In genomic region chr3:49007068-49007770, GRCh38 we compare ENCODE assay signal across 8 cellular contexts. TPM values are rescaled to one million over a fixed set of nuclear protein-coding genes. Genes with fewer than 3 reads are reported as not detected.
DNase-seq lines count a peak whose midpoint lies in the region; ATAC-seq and TF ChIP-seq lines count a peak whose summit lies in the region.

A gene with protein sequence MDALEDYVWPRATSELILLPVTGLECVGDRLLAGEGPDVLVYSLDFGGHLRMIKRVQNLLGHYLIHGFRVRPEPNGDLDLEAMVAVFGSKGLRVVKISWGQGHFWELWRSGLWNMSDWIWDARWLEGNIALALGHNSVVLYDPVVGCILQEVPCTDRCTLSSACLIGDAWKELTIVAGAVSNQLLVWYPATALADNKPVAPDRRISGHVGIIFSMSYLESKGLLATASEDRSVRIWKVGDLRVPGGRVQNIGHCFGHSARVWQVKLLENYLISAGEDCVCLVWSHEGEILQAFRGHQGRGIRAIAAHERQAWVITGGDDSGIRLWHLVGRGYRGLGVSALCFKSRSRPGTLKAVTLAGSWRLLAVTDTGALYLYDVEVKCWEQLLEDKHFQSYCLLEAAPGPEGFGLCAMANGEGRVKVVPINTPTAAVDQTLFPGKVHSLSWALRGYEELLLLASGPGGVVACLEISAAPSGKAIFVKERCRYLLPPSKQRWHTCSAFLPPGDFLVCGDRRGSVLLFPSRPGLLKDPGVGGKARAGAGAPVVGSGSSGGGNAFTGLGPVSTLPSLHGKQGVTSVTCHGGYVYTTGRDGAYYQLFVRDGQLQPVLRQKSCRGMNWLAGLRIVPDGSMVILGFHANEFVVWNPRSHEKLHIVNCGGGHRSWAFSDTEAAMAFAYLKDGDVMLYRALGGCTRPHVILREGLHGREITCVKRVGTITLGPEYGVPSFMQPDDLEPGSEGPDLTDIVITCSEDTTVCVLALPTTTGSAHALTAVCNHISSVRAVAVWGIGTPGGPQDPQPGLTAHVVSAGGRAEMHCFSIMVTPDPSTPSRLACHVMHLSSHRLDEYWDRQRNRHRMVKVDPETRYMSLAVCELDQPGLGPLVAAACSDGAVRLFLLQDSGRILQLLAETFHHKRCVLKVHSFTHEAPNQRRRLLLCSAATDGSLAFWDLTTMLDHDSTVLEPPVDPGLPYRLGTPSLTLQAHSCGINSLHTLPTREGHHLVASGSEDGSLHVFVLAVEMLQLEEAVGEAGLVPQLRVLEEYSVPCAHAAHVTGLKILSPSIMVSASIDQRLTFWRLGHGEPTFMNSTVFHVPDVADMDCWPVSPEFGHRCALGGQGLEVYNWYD (plus strand): TSS chr3:49007391. CDS start chr3:49007432, 41 bp downstream.

- H3K27ac Mint-ChIP-seq in CD4-positive, alpha-beta T cell, result peak within 1 kb of the TSS; percentile 97

- no peaks in the 10 kb centered on the region for H3K27me3 ChIP-seq in CD4-positive, alpha-beta T cell (ENCODE audit: control insufficient read depth, insufficient read depth, low read length)
- H3K27me3 ChIP-seq in dorsolateral prefrontal cortex, result no peaks in the 10 kb centered on the region
- H3K27me3 ChIP-seq in liver (ENCODE audit: control insufficient read depth in 4 of 4, insufficient read depth in 4 of 4, low read length in 3 of 4), result no peaks in the 10 kb centered on the region

- H3K9me3 ChIP-seq in CD4-positive, alpha-beta T cell (ENCODE audit: control insufficient read depth, low read length), result no peaks in the 10 kb centered on the region
- H3K9me3 ChIP-seq in liver (ENCODE audit: control insufficient read depth in 4 of 4, low read length in 3 of 4), result no peaks in the 10 kb centered on the region

- peak; percentile 19 for TF ChIP-seq CTCF in CD4-positive, alpha-beta T cell (IDR thresholded peaks at IDR 0.05)
- TF ChIP-seq CTCF in dorsolateral prefrontal cortex (IDR thresholded peaks at IDR 0.05 in 54 of 56, conservative IDR thresholded peaks at IDR 0.05 in 2 of 56; ENCODE audit: low read depth in 1 of 56, partially characterized antibody in 56 of 56) (peak in 55 of 56 donors; percentile 33 to 84 (median 61)), liver (IDR thresholded peaks at IDR 0.05; ENCODE audit: low read depth, low read length, missing input control) (peak; percentile 31)

- intact Hi-C loops in CD4-positive, alpha-beta T cell (cut with DNase I, micrococcal nuclease), result loop anchor here (1.0 to 5.0 kb wide), 8 partner anchors 11 to 1495 kb away; partner anchors contain the start of genes DALRD3 (in 1 of the 2), ELP6 (in 1 of the 2), IMPDH2 (in 1 of the 2) and NME6 (in 1 of the 2)
- intact Hi-C loops in dorsolateral prefrontal cortex (cut with DNase I), result loop anchor here (1.0 to 2.0 kb wide), 2 partner anchors 16 to 17 kb away; partner anchors contain the start of gene P4HTM (in 2 of the 2)

- H3K4me3 Mint-ChIP-seq in CD4-positive, alpha-beta T cell, result peak within 1 kb of the TSS; percentile 99

- WGBS in liver, result under 1% methylated on average over 65 of the region's 65 CpGs

- H3K4me3 ChIP-seq in dorsolateral prefrontal cortex, result peak within 1 kb of the TSS; percentile 57 to 95 (median 80)
- peak within 1 kb of the TSS; percentile 64 to 86 (median 69) for H3K4me3 ChIP-seq in liver (ENCODE audit: low read depth in 1 of 3, low read length in 3 of 3)

- peak; percentile 93 to 97 (median 96) for DNase-seq in CD4-positive, alpha-beta T cell
- DNase-seq in NCI-H774 (lab: John Stamatoyannopoulos, UW) (peak; percentile 88), dorsolateral prefrontal cortex (peak; percentile 91 to 98 (median 96))
- peak; percentile 97 to 98 for DNase-seq in activated CD4-positive, alpha-beta T cell treated with anti-CD3 and anti-CD28 coated beads, Interleukin-2, amount 50 U/mL, for 48 hours
- peak; percentile 98 for DNase-seq in stimulated activated CD4-positive, alpha-beta T cell treated with anti-CD3 and anti-CD28 coated beads, Interleukin-4, amount 100 ng/mL, for 24 hours

- peaks cover 23% of the 10 kb centered on the region for H3K36me3 Mint-ChIP-seq in CD4-positive, alpha-beta T cell (ENCODE audit: low read depth)

- peaks cover 27% of the 10 kb centered on the region for H3K4me1 Mint-ChIP-seq in CD4-positive, alpha-beta T cell (ENCODE audit: low read depth)

- CTCF ChIA-PET in CD4-positive, alpha-beta T cell (lab: Charles Lee), result interaction anchor here (0.7 to 5.2 kb wide), 8 partner anchors 9 to 89 kb away, joined by 3 to 100 read pairs (median 10); partner anchors contain the start of genes ARIH2, IMPDH2, NDUFAF3 and P4HTM

- no peaks in the 10 kb centered on the region for H3K27me3 Mint-ChIP-seq in CD4-positive, alpha-beta T cell

- ATAC-seq in CD4-positive, alpha-beta T cell (ENCODE audit: poor library complexity), result peak; percentile 86
- ATAC-seq in GM19397 (IDR thresholded peaks at IDR 0.05; ENCODE audit: unreplicated experiment) (peak; percentile 87), HG03571 (IDR thresholded peaks at IDR 0.05; ENCODE audit: unreplicated experiment) (peak; percentile 81)

- POLR2A ChIA-PET in CD4-positive, alpha-beta T cell (lab: Charles Lee), result interaction anchor here (0.5 to 8.0 kb wide), 27 partner anchors 9 to 738 kb away, joined by 3 to 331 read pairs (median 4); partner anchors contain the start of genes ARIH2, CCDC71, DAG1 and DALRD3

- no peaks in the 10 kb centered on the region for H3K9me3 Mint-ChIP-seq in CD4-positive, alpha-beta T cell

- peaks cover 0 to 9% (median under 1%) of the 10 kb centered on the region in 4 donors for H3K36me3 ChIP-seq in liver (ENCODE audit: control insufficient read depth in 4 of 4, insufficient read depth in 3 of 4, low read depth in 1 of 4, low read length in 3 of 4)

- peak within 1 kb of the TSS; percentile 89 for H3K27ac ChIP-seq in CD4-positive, alpha-beta T cell (ENCODE audit: low read depth, low read length)
- peak within 1 kb of the TSS; percentile 68 to 98 (median 93) for H3K27ac ChIP-seq in dorsolateral prefrontal cortex
- peak within 1 kb of the TSS; percentile 80 to 98 for H3K27ac ChIP-seq in liver (ENCODE audit: low read depth in 1 of 2, low read length in 2 of 2)

- TF ChIP-seq RAD21 in liver (IDR thresholded peaks at IDR 0.05), result no peak

- peaks cover 6 to 31% (median 20%) of the 10 kb centered on the region in 4 donors for H3K4me1 ChIP-seq in liver (ENCODE audit: control insufficient read depth in 4 of 4, insufficient read depth in 4 of 4, low read length in 3 of 4)

- H3K9ac ChIP-seq in liver (ENCODE audit: low read depth in 1 of 2, low read length in 2 of 2), result peak within 1 kb of the TSS; percentile 66 to 81

TF ChIP-seq in liver, 16 proteins besides CTCF, POLR2A, EP300 and RAD21 (continues in another document):
- TF ChIP-seq, protein P1, sequence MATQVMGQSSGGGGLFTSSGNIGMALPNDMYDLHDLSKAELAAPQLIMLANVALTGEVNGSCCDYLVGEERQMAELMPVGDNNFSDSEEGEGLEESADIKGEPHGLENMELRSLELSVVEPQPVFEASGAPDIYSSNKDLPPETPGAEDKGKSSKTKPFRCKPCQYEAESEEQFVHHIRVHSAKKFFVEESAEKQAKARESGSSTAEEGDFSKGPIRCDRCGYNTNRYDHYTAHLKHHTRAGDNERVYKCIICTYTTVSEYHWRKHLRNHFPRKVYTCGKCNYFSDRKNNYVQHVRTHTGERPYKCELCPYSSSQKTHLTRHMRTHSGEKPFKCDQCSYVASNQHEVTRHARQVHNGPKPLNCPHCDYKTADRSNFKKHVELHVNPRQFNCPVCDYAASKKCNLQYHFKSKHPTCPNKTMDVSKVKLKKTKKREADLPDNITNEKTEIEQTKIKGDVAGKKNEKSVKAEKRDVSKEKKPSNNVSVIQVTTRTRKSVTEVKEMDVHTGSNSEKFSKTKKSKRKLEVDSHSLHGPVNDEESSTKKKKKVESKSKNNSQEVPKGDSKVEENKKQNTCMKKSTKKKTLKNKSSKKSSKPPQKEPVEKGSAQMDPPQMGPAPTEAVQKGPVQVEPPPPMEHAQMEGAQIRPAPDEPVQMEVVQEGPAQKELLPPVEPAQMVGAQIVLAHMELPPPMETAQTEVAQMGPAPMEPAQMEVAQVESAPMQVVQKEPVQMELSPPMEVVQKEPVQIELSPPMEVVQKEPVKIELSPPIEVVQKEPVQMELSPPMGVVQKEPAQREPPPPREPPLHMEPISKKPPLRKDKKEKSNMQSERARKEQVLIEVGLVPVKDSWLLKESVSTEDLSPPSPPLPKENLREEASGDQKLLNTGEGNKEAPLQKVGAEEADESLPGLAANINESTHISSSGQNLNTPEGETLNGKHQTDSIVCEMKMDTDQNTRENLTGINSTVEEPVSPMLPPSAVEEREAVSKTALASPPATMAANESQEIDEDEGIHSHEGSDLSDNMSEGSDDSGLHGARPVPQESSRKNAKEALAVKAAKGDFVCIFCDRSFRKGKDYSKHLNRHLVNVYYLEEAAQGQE (IDR thresholded peaks at IDR 0.05), result peak; percentile 47
- TF ChIP-seq, protein P2, sequence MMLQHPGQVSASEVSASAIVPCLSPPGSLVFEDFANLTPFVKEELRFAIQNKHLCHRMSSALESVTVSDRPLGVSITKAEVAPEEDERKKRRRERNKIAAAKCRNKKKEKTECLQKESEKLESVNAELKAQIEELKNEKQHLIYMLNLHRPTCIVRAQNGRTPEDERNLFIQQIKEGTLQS (IDR thresholded peaks at IDR 0.05), result no peak
- TF ChIP-seq HNF4A (conservative IDR thresholded peaks at IDR 0.05), result peak in 1 of 2 donors; percentile 41
- TF ChIP-seq FOXA1 (IDR thresholded peaks at IDR 0.05), result no peak
- TF ChIP-seq SP1 (IDR thresholded peaks at IDR 0.05), result peak; percentile 86
- no peak for TF ChIP-seq TAF1 (conservative IDR thresholded peaks at IDR 0.05)
- TF ChIP-seq NR2F2 (IDR thresholded peaks at IDR 0.05), result peak; percentile 16
- TF ChIP-seq FOXA2 (IDR thresholded peaks at IDR 0.05), result no peak
- peak in 1 of 2 donors; percentile 19 for TF ChIP-seq JUND (IDR thresholded peaks at IDR 0.05)
- TF ChIP-seq, protein P3, sequence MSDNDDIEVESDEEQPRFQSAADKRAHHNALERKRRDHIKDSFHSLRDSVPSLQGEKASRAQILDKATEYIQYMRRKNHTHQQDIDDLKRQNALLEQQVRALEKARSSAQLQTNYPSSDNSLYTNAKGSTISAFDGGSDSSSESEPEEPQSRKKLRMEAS (IDR thresholded peaks at IDR 0.05), result no peak
- TF ChIP-seq EGR1 (IDR thresholded peaks at IDR 0.05; ENCODE audit: low read depth in 2 of 2), result peak; percentile 72 to 80
- TF ChIP-seq RXRA (IDR thresholded peaks at IDR 0.05), result peak; percentile 27 to 52

RNA-seq across cellular contexts. Expression of the gene that starts here (rescaled TPM):
- 100 to 1,000 TPM; 132 to 134 TPM for total RNA-seq in CD4-positive, alpha-beta T cell
- total RNA-seq in dorsolateral prefrontal cortex, result 100 to 1,000 TPM in 89 of 120 experiments, 10 to 100 TPM in 31; 60.3 to 190 (median 117) TPM
- total RNA-seq in liver, result 10 to 100 TPM; 43.9 to 50.9 TPM
- polyA plus RNA-seq in liver, result 10 to 100 TPM; 29.4 to 50.1 TPM

Comparison
In these comparisons a context has a peak if more than half of its experiments do, and no peak if none do; other contexts are left out.
1. Peak in every context shown above with its lines: DNase-seq, ATAC-seq, H3K4me3 ChIP-seq and H3K27ac ChIP-seq.